Comparison of ENCODE assay signal across 1 cellular context in the genomic region with DNA sequence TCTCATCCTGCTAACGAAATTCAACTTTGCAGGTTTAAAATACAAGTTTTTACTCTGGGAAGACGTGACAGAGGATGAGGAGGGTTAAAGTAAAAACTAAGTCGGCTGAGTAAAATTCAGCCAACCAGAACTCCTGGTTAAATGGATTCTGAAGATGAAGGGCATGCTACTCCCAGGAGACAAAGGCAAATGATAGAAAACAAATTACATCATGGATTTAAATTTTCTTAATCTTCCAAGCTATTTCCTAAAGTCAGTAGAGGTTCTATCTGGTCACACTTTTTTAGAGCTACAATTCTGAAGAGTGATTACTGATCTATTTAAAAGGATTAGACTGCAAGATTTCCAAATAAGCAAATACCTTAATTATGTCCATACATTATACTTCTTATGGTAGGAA.
TF ChIP-seq lines count a peak whose summit lies in the region.

No MANE protein-coding gene starts in this region.

TF ChIP-seq in GM12878, 131 proteins besides CTCF, POLR2A, EP300 and RAD21:
- TF ChIP-seq EED (IDR thresholded peaks at IDR 0.05; ENCODE audit: low read depth) (no peak), TAF1 (IDR thresholded peaks at IDR 0.05; ENCODE audit: borderline replicate concordance, low read depth, low read length) (no peak), PAX5 (IDR thresholded peaks at IDR 0.05; ENCODE audit: borderline replicate concordance, low read depth, low read length) (no peak), RCOR1 (conservative IDR thresholded peaks at IDR 0.05; ENCODE audit: low read depth, low read length) (no peak), ZNF217 (IDR thresholded peaks at IDR 0.05) (no peak), ZBTB4 (CRISPR knock-in tag; IDR thresholded peaks at IDR 0.05) (no peak), NFIC (IDR thresholded peaks at IDR 0.05; ENCODE audit: low read depth, low read length) (no peak), CREM (IDR thresholded peaks at IDR 0.05; ENCODE audit: low read depth) (no peak), SREBF2 (IDR thresholded peaks at IDR 0.05; ENCODE audit: low read length) (no peak), SMAD1 (IDR thresholded peaks at IDR 0.05; ENCODE audit: low read depth, partially characterized antibody) (no peak), JUNB (IDR thresholded peaks at IDR 0.05) (no peak), RAD51 (IDR thresholded peaks at IDR 0.05) (no peak)
- TF ChIP-seq, protein P1, sequence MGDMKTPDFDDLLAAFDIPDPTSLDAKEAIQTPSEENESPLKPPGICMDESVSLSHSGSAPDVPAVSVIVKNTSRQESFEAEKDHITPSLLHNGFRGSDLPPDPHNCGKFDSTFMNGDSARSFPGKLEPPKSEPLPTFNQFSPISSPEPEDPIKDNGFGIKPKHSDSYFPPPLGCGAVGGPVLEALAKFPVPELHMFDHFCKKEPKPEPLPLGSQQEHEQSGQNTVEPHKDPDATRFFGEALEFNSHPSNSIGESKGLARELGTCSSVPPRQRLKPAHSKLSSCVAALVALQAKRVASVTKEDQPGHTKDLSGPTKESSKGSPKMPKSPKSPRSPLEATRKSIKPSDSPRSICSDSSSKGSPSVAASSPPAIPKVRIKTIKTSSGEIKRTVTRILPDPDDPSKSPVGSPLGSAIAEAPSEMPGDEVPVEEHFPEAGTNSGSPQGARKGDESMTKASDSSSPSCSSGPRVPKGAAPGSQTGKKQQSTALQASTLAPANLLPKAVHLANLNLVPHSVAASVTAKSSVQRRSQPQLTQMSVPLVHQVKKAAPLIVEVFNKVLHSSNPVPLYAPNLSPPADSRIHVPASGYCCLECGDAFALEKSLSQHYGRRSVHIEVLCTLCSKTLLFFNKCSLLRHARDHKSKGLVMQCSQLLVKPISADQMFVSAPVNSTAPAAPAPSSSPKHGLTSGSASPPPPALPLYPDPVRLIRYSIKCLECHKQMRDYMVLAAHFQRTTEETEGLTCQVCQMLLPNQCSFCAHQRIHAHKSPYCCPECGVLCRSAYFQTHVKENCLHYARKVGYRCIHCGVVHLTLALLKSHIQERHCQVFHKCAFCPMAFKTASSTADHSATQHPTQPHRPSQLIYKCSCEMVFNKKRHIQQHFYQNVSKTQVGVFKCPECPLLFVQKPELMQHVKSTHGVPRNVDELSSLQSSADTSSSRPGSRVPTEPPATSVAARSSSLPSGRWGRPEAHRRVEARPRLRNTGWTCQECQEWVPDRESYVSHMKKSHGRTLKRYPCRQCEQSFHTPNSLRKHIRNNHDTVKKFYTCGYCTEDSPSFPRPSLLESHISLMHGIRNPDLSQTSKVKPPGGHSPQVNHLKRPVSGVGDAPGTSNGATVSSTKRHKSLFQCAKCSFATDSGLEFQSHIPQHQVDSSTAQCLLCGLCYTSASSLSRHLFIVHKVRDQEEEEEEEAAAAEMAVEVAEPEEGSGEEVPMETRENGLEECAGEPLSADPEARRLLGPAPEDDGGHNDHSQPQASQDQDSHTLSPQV (IDR thresholded peaks at IDR 0.05): no peak
TF ChIP-seq in GM12878: peak in this region for 0.
